In the genomic region with DNA sequence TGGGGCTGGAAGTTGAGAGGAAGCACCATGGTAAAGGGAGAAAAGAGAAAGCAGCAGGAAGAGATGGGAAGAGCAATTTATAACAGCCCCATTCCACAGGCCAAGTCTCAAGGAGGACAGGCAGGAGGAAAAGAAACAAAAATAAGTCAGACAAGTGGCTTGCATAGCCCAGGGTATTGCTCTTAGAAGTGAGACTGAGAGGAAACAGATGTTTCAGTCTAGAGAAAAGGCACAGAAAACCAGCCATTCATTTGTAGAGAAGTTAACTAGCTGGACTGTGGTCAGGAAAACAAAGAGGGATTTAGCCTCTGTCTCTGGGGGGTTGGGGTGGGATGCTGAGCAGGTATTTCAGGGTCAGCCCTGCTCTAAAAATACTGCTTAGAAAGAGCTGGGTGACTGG, we compare ENCODE assay signal across 19 cellular contexts.
DNase-seq lines count a peak whose midpoint lies in the region; ATAC-seq and TF ChIP-seq lines count a peak whose summit lies in the region.
"Had no signal": no experiment of that assay in that cellular context is flagged by ENCODE, and none has a peak within 500 bp of the region (broad histone marks: within the 10 kb centered on the region; RNA-seq: fewer than 3 reads in every experiment).

No MANE protein-coding gene starts in this region.

- no peak overlapping the region for H2AK5ac ChIP-seq in H9 (ENCODE audit: insufficient read length, low read length)

- H4K20me1 ChIP-seq in BLaER1 (no peaks in the 10 kb centered on the region), H9 (ENCODE audit: control insufficient read depth, insufficient read depth, insufficient read length) (no peaks in the 10 kb centered on the region)

- H3K18ac ChIP-seq in H9 (ENCODE audit: insufficient read length, low read depth, low read length), result no peak overlapping the region

- H3K14ac ChIP-seq in H9 (ENCODE audit: insufficient read depth, low read length), result no peak overlapping the region

- H3K9me3 ChIP-seq in BLaER1 (no peaks in the 10 kb centered on the region), H9 (ENCODE audit: control insufficient read depth, low read depth, low read length) (peaks cover 36% of the 10 kb centered on the region), body of pancreas (no peaks in the 10 kb centered on the region), spleen (peaks cover 0 to 11% (median 0%) of the 10 kb centered on the region in 8 donors)
- no peaks in the 10 kb centered on the region for H3K9me3 ChIP-seq in CD8-positive, alpha-beta memory T cell (ENCODE audit: low read length)

- CTCF ChIA-PET in CD8-positive, alpha-beta memory T cell (lab: Charles Lee), result no interaction called here

- H3K4me3 ChIP-seq in BLaER1 (no peak overlapping the region), body of pancreas (no peak overlapping the region), spleen (no peak overlapping the region)
- no peak overlapping the region for H3K4me3 ChIP-seq in CD8-positive, alpha-beta memory T cell (ENCODE audit: low read length)

- TF ChIP-seq POLR2A in body of pancreas (IDR thresholded peaks at IDR 0.05) (no peak), spleen (IDR thresholded peaks at IDR 0.05) (no peak)

- no peak overlapping the region for H2BK5ac ChIP-seq in H9 (ENCODE audit: insufficient read length, low read length)

- H3K56ac ChIP-seq in H9 (ENCODE audit: insufficient read length, low read depth, low read length), result no peak overlapping the region

- H3K4me1 ChIP-seq in BLaER1 (peaks cover 12% of the 10 kb centered on the region; the same call in 1 of the 2 replicates), H9 (ENCODE audit: insufficient read depth, low read length) (no peaks in the 10 kb centered on the region; the same call in 1 of the 2 replicates), body of pancreas (peaks cover 38% of the 10 kb centered on the region), spleen (no peaks in the 10 kb centered on the region)
- no peaks in the 10 kb centered on the region for H3K4me1 ChIP-seq in CD8-positive, alpha-beta memory T cell (ENCODE audit: insufficient read depth, low read length)

- H4K91ac ChIP-seq in H9 (ENCODE audit: insufficient read length, low read depth, low read length), result no peak overlapping the region

- no peak overlapping the region for H2BK120ac ChIP-seq in H9 (ENCODE audit: low read depth, low read length, poor library complexity, severe bottlenecking)

- H3K4me1 Mint-ChIP-seq in H9 (peaks cover 23 to 29% of the 10 kb centered on the region in 2 experiments), nephron (peaks cover 11% of the 10 kb centered on the region)
- H3K4me1 Mint-ChIP-seq in CD8-positive, alpha-beta memory T cell, result no peaks in the 10 kb centered on the region
- H3K4me1 Mint-ChIP-seq: IgD-negative memory B cell had no signal

- POLR2A ChIA-PET in CD8-positive, alpha-beta memory T cell (lab: Charles Lee), result no interaction called here

- H3K9ac ChIP-seq in BLaER1, result no peak overlapping the region
- H3K9ac ChIP-seq in H9 (ENCODE audit: extremely low read depth, insufficient read length, low read length), result no peak overlapping the region

- no peaks in the 10 kb centered on the region for H3K79me2 ChIP-seq in H9 (ENCODE audit: insufficient read depth, low read length)

- peaks cover 45% of the 10 kb centered on the region for H3K27me3 ChIP-seq in BLaER1
- H3K27me3 ChIP-seq in H9 (ENCODE audit: insufficient read depth, low read length), result 0 out of 2 replicates have a peak, but pooled peaks cover 2% of the 10 kb centered on the region
- H3K27me3 ChIP-seq in body of pancreas, result no peaks in the 10 kb centered on the region
- no peaks in the 10 kb centered on the region for H3K27me3 ChIP-seq in CD8-positive, alpha-beta memory T cell (ENCODE audit: insufficient read depth, low read length, poor library complexity, severe bottlenecking)
- H3K27me3 ChIP-seq in spleen (replicated peaks in 1 of 7), result no peaks in the 10 kb centered on the region

- no peak overlapping the region for H3K27ac ChIP-seq in BLaER1
- no peak overlapping the region for H3K27ac ChIP-seq in H9 (ENCODE audit: insufficient read length, low read depth, low read length)
- H3K27ac ChIP-seq in body of pancreas, result peak overlapping the region in 3 of 4 donors; percentile 11 to 68 (median 68)
- H3K27ac ChIP-seq in CD8-positive, alpha-beta memory T cell (ENCODE audit: low read depth, low read length), result no peak overlapping the region
- no peak overlapping the region for H3K27ac ChIP-seq in spleen

- H3T11ph ChIP-seq in H9 (ENCODE audit: low read length), result no peak overlapping the region

- H2BK20ac ChIP-seq in H9 (ENCODE audit: low read depth, low read length, poor library complexity, severe bottlenecking), result no peak overlapping the region

- no peak overlapping the region for H3K23ac ChIP-seq in H9 (ENCODE audit: insufficient read length, low read depth, low read length)

- peaks cover 66 to 74% of the 10 kb centered on the region in 2 experiments for H3K9me3 Mint-ChIP-seq in H9
- H3K9me3 Mint-ChIP-seq in nephron, result peaks cover 11% of the 10 kb centered on the region
- peaks cover 0 to 13% (median 7%) of the 10 kb centered on the region in 5 donors for H3K9me3 Mint-ChIP-seq in CD8-positive, alpha-beta memory T cell
- H3K9me3 Mint-ChIP-seq: HFFc6 had no signal

- intact Hi-C loops in body of pancreas (cut with DNase I) (no loop called here), spleen (cut with DNase I; ENCODE audit: low total_unique reads) (no loop called here)

- no peak for ATAC-seq in body of pancreas

- H2BK15ac ChIP-seq in H9 (ENCODE audit: low read depth, low read length), result no peak overlapping the region

- no peaks in the 10 kb centered on the region for H3K23me2 ChIP-seq in H9 (ENCODE audit: insufficient read length, low read depth, low read length, poor library complexity, severe bottlenecking)

- H3K27ac Mint-ChIP-seq in H9 (peak overlapping the region in 2 of 3 experiments; percentile 57 to 87; a peak in 4 of 7 replicates), nephron (peak overlapping the region; percentile 33 to 61 (median 57))
- H3K27ac Mint-ChIP-seq in CD8-positive, alpha-beta memory T cell, result no peak overlapping the region
- H3K27ac Mint-ChIP-seq: CD4-positive, alpha-beta T cell; HFFc6; IgD-negative memory B cell had no signal

- H3K36me3 Mint-ChIP-seq in H9 (ENCODE audit: insufficient read depth in 1 of 3, low read depth in 3 of 3) (peaks cover 2 to 9% (median 7%) of the 10 kb centered on the region in 3 experiments; a peak in 6 of 7 replicates), nephron (ENCODE audit: low read depth) (no peaks in the 10 kb centered on the region)
- H3K36me3 Mint-ChIP-seq in CD8-positive, alpha-beta memory T cell, result no peaks in the 10 kb centered on the region
- H3K36me3 Mint-ChIP-seq: IgD-negative memory B cell had no signal

- H4K5ac ChIP-seq in H9 (ENCODE audit: insufficient read length, low read depth, low read length), result no peak overlapping the region

- no peak overlapping the region for H3K4ac ChIP-seq in H9 (ENCODE audit: low read depth, low read length)

- H3K4me3 Mint-ChIP-seq in H9, result no peak overlapping the region
- no peak overlapping the region for H3K4me3 Mint-ChIP-seq in nephron
- H3K4me3 Mint-ChIP-seq in CD8-positive, alpha-beta memory T cell, result no peak overlapping the region
- H3K4me3 Mint-ChIP-seq: CD4-positive, alpha-beta T cell; HFFc6; IgD-negative memory B cell had no signal

- H3K4me2 ChIP-seq in BLaER1, result 0 out of 2 replicates have a peak overlapping the region, but pooled peaks have one; percentile 14
- no peak overlapping the region for H3K4me2 ChIP-seq in H9 (ENCODE audit: insufficient read depth, insufficient read length, low read length)

- H2BK12ac ChIP-seq in H9 (ENCODE audit: insufficient read length, low read depth, low read length), result no peak overlapping the region

- no peak overlapping the region for H4K8ac ChIP-seq in H9 (replicated peaks; ENCODE audit: insufficient read length, low read depth, low read length)

- H3K79me1 ChIP-seq in H9 (ENCODE audit: insufficient read depth, low read depth, low read length, poor library complexity, severe bottlenecking), result no peaks in the 10 kb centered on the region

- no peak for TF ChIP-seq CTCF in H9 (conservative IDR thresholded peaks at IDR 0.05)
- TF ChIP-seq CTCF in body of pancreas (IDR thresholded peaks at IDR 0.05), result no peak
- TF ChIP-seq CTCF in nephron (IDR thresholded peaks at IDR 0.05; ENCODE audit: unreplicated experiment in 3 of 3), result no peak
- no peak for TF ChIP-seq CTCF in spleen (IDR thresholded peaks at IDR 0.05 in 8 of 11, conservative IDR thresholded peaks at IDR 0.05 in 3 of 11)

- DNase-seq in H9, result no peak
- DNase-seq in body of pancreas, result no peak
- DNase-seq in DMS53 treated with DMSO at 0.1 percent for 48 hours (lab: John Stamatoyannopoulos, UW; ENCODE audit: unreplicated experiment), result no peak
- no peak for DNase-seq in CD8-positive, alpha-beta memory T cell
- no peak for DNase-seq in cortex of kidney (lab: John Stamatoyannopoulos, UW)
- no peak for DNase-seq in spleen
- DNase-seq: 8988T; AML-193; C1 segment of cervical spinal cord; CD4-positive, alpha-beta T cell; DMS79 treated with DMSO at 0.1 percent for 48 hours; EL; GDM1; GOT3; HCEC 1CT; HFFc6 had no signal

- no peak overlapping the region for H2AFZ ChIP-seq in H9 (ENCODE audit: low read length)

- no peaks in the 10 kb centered on the region for H3K27me3 Mint-ChIP-seq in H9 (ENCODE audit: low read depth)
- H3K27me3 Mint-ChIP-seq in nephron (ENCODE audit: low read depth), result no peaks in the 10 kb centered on the region
- peaks cover 0 to 5% of the 10 kb centered on the region in 2 donors for H3K27me3 Mint-ChIP-seq in CD8-positive, alpha-beta memory T cell
- H3K27me3 Mint-ChIP-seq: CD4-positive, alpha-beta T cell; IgD-negative memory B cell had no signal

- H3K36me3 ChIP-seq in BLaER1 (no peaks in the 10 kb centered on the region), body of pancreas (replicated peaks in 1 of 2; ENCODE audit: insufficient read depth in 1 of 2, low read depth in 2 of 2) (no peaks in the 10 kb centered on the region), spleen (no peaks in the 10 kb centered on the region)
- H3K36me3 ChIP-seq in CD8-positive, alpha-beta memory T cell (ENCODE audit: insufficient read depth, low read length), result no peaks in the 10 kb centered on the region

Comparison
In these comparisons a context has a peak if more than half of its experiments do, and no peak if none do; other contexts are left out.
1. H3K27ac ChIP-seq: peak in body of pancreas (3 of 4); none in BLaER1 (single experiment), H9 (single experiment), CD8-positive, alpha-beta memory T cell (single experiment) and spleen (0 of 8).
2. H3K27ac Mint-ChIP-seq: peak in H9 (2 of 3) and nephron (3 of 3); none in CD8-positive, alpha-beta memory T cell (0 of 8).